Comparison of ENCODE assay signal across 9 cellular contexts in genomic region chr11:103883291-103883690, GRCh38.
"Had no signal": no experiment of that assay in that cellular context is flagged by ENCODE, and none has a peak within 500 bp of the region (broad histone marks: within the 10 kb centered on the region; RNA-seq: fewer than 3 reads in every experiment).

No MANE protein-coding gene starts in this region.

- DNase-seq: GM23248, GOT3, H7, H9, HCEC 1CT, HFFc6 had no signal

- H3K36me3 ChIP-seq: HAP-1 had no signal

- H3K27ac Mint-ChIP-seq: GM23338, H9, HFFc6 had no signal

- H3K4me1 Mint-ChIP-seq: H9 had no signal

- ATAC-seq: GM23338, HCT116 had no signal

- H3K4me3 ChIP-seq: GM23248, GM23338, HAP-1 had no signal

- H3K9me3 Mint-ChIP-seq: GM23338, H9, HFFc6 had no signal

- H2AFZ ChIP-seq: GM23248, GM23338 had no signal

- H3K4me1 ChIP-seq: HAP-1 had no signal

- H3K9me3 ChIP-seq: HAP-1 had no signal

- H3K9ac ChIP-seq: GM23248 had no signal

- H3K4me3 Mint-ChIP-seq: GM23338, H9, HFFc6 had no signal

- H3K27ac ChIP-seq: GM23248 had no signal

- H3K4me2 ChIP-seq: GM23338 had no signal
